In genomic region chr19:5070390-5070789, GRCh38 we compare ENCODE assay signal across 14 cellular contexts.
A peak's percentile ranks its signal among the peaks of the same experiment; 100 is the strongest.
DNase-seq lines count a peak whose midpoint lies in the region; ATAC-seq and TF ChIP-seq lines count a peak whose summit lies in the region.
"Had no signal": no experiment of that assay in that cellular context is flagged by ENCODE, and none has a peak within 500 bp of the region (broad histone marks: within the 10 kb centered on the region; RNA-seq: fewer than 3 reads in every experiment).

No MANE protein-coding gene starts in this region.

- ATAC-seq in stimulated activated memory B cell treated with anti-CD40 and anti-IgM and Interleukin-4, amounts not matched to agents 10 μg/mL and 1 μg/mL and 100 μg/mL, for 72 hours: no peak
- ATAC-seq in GM21786 (IDR thresholded peaks at IDR 0.05; ENCODE audit: unreplicated experiment): no peak
- no peak for ATAC-seq in HG02642 (IDR thresholded peaks at IDR 0.05; ENCODE audit: poor library complexity, unreplicated experiment)
- ATAC-seq: CD8-positive, alpha-beta T cell had no signal

- peak overlapping the region in 4 of 11 experiments; percentile 2 to 66 (median 42); a peak in 4 of 22 replicates for H3K9ac ChIP-seq in BLaER1 treated with 17β-estradiol and CSF1 and Interleukin-3, amounts not matched to agents 10 nM and 100 nM
- no peak overlapping the region for H3K9ac ChIP-seq in endodermal cell (ENCODE audit: extremely low read depth, low read length, poor library complexity, severe bottlenecking)
- no peak overlapping the region for H3K9ac ChIP-seq in mammary epithelial cell (ENCODE audit: insufficient read depth, low read length)
- H3K9ac ChIP-seq: KMS-11 had no signal

- intact Hi-C loops in mammary epithelial cell (cut with micrococcal nuclease): no loop called here

- H3K27ac ChIP-seq in BLaER1 treated with 17β-estradiol and CSF1 and Interleukin-3, amounts not matched to agents 10 nM and 100 nM: peak overlapping the region in 3 of 11 experiments; percentile 25 to 73 (median 31); a peak in 3 of 22 replicates
- H3K27ac ChIP-seq in endodermal cell (ENCODE audit: low read depth, low read length) (no peak overlapping the region), mammary epithelial cell (ENCODE audit: insufficient read depth, low read depth, low read length) (no peak overlapping the region)
- H3K27ac ChIP-seq: KMS-11 had no signal

- H2AFZ ChIP-seq in mammary epithelial cell (ENCODE audit: low read depth, low read length): no peak overlapping the region

- CTCF ChIA-PET in mammary epithelial cell (lab: Charles Lee; ENCODE audit: low non-redundant PET): interaction anchor here (0.6 kb wide), 1 partner anchor 219 kb away, joined by 3 read pairs; no protein-coding TSS in a partner anchor

- H3K27ac Mint-ChIP-seq in endodermal cell: peak overlapping the region; percentile 21
- peak overlapping the region; percentile 71 for H3K27ac Mint-ChIP-seq in stimulated activated memory B cell treated with anti-CD40 and anti-IgM and Interleukin-4, amounts not matched to agents 10 μg/mL and 1 μg/mL and 100 μg/mL, for 72 hours
- no peak overlapping the region for H3K27ac Mint-ChIP-seq in type B pancreatic cell
- H3K27ac Mint-ChIP-seq: CD8-positive, alpha-beta T cell had no signal

- peaks cover 60 to 77% (median 75%) of the 10 kb centered on the region in 10 experiments for H3K4me1 ChIP-seq in BLaER1 treated with 17β-estradiol and CSF1 and Interleukin-3, amounts not matched to agents 10 nM and 100 nM
- peaks cover 27% of the 10 kb centered on the region for H3K4me1 ChIP-seq in HAP-1
- H3K4me1 ChIP-seq in endodermal cell (ENCODE audit: control insufficient read depth, insufficient read depth, low read length): no peaks in the 10 kb centered on the region
- H3K4me1 ChIP-seq in mammary epithelial cell (ENCODE audit: insufficient read depth, low read length): no peaks in the 10 kb centered on the region

- no peaks in the 10 kb centered on the region for H3K79me2 ChIP-seq in mammary epithelial cell (ENCODE audit: insufficient read depth, low read length)

- H3K4me1 Mint-ChIP-seq in endodermal cell (peaks cover 3% of the 10 kb centered on the region), type B pancreatic cell (ENCODE audit: unreplicated experiment) (peaks cover 21% of the 10 kb centered on the region)
- H3K4me1 Mint-ChIP-seq in stimulated activated memory B cell treated with anti-CD40 and anti-IgM and Interleukin-4, amounts not matched to agents 10 μg/mL and 1 μg/mL and 100 μg/mL, for 72 hours: peaks cover 45% of the 10 kb centered on the region

- TF ChIP-seq CTCF in endodermal cell (conservative IDR thresholded peaks at IDR 0.05) (no peak), type B pancreatic cell (conservative IDR thresholded peaks at IDR 0.05) (no peak), mammary epithelial cell (conservative IDR thresholded peaks at IDR 0.05 in 1 of 2, IDR thresholded peaks at IDR 0.05 in 1 of 2; ENCODE audit: extremely low read depth in 1 of 2, insufficient read depth in 1 of 2, low read depth in 1 of 2, low read length in 2 of 2) (no peak)

- H3K9me3 ChIP-seq in BLaER1 treated with 17β-estradiol and CSF1 and Interleukin-3, amounts not matched to agents 10 nM and 100 nM (replicated peaks in 1 of 11): no peaks in the 10 kb centered on the region
- H3K9me3 ChIP-seq in HAP-1 (no peaks in the 10 kb centered on the region), endodermal cell (ENCODE audit: control insufficient read depth, low read length) (no peaks in the 10 kb centered on the region), mammary epithelial cell (replicated peaks; ENCODE audit: insufficient read depth, low read length) (no peaks in the 10 kb centered on the region)

- dilution Hi-C loops in mammary epithelial cell (cut with HindIII; ENCODE audit: low sequenced_read_pairs): no loop called here

- peaks cover 0 to 39% (median 26%) of the 10 kb centered on the region in 11 experiments; a peak in 11 of 22 replicates for H3K27me3 ChIP-seq in BLaER1 treated with 17β-estradiol and CSF1 and Interleukin-3, amounts not matched to agents 10 nM and 100 nM
- no peaks in the 10 kb centered on the region for H3K27me3 ChIP-seq in HAP-1 (ENCODE audit: low read depth)
- no peaks in the 10 kb centered on the region for H3K27me3 ChIP-seq in endodermal cell (ENCODE audit: control insufficient read depth, insufficient read depth, low read length, poor library complexity, severe bottlenecking)
- H3K27me3 ChIP-seq in mammary epithelial cell (ENCODE audit: insufficient read depth, low read length): no peaks in the 10 kb centered on the region

- WGBS in endodermal cell (ENCODE audit: insufficient coverage in 1 of 2, insufficient read length in 1 of 2), 2 experiments: 92 to 94% methylated on average over 13 to 14 of the region's 14 CpGs
- WGBS in mammary epithelial cell (ENCODE audit: low coverage, missing lambda C conversion rate): 97% methylated on average over 7 of the region's 14 CpGs

- H3K36me3 Mint-ChIP-seq in endodermal cell (ENCODE audit: low read depth) (peaks cover 7% of the 10 kb centered on the region), type B pancreatic cell (no peaks in the 10 kb centered on the region)
- no peaks in the 10 kb centered on the region for H3K36me3 Mint-ChIP-seq in stimulated activated memory B cell treated with anti-CD40 and anti-IgM and Interleukin-4, amounts not matched to agents 10 μg/mL and 1 μg/mL and 100 μg/mL, for 72 hours

- H3K4me2 ChIP-seq in BLaER1 treated with 17β-estradiol and CSF1 and Interleukin-3, amounts not matched to agents 10 nM and 100 nM: peak overlapping the region; percentile 73 to 99 (median 94)
- H3K4me2 ChIP-seq in mammary epithelial cell (ENCODE audit: insufficient read depth, low read depth, low read length): no peak overlapping the region
- H3K4me2 ChIP-seq: KMS-11 had no signal

- H3K27me3 Mint-ChIP-seq in endodermal cell (ENCODE audit: insufficient read depth) (no peaks in the 10 kb centered on the region), type B pancreatic cell (no peaks in the 10 kb centered on the region)
- H3K27me3 Mint-ChIP-seq in stimulated activated memory B cell treated with anti-CD40 and anti-IgM and Interleukin-4, amounts not matched to agents 10 μg/mL and 1 μg/mL and 100 μg/mL, for 72 hours: no peaks in the 10 kb centered on the region

- DNase-seq in HAP-1 (ENCODE audit: low spot score in 2 of 2) (peak; percentile 18 to 42), endodermal cell (no peak), type B pancreatic cell (ENCODE audit: extremely low spot score, unreplicated experiment) (no peak), mammary epithelial cell (no peak)
- DNase-seq: ACHN; Calu3; CD8-positive, alpha-beta T cell; DMS79 treated with DMSO at 0.1 percent for 48 hours; GF-D8 had no signal

- BruUV-seq in mammary epithelial cell (replicated peaks; lab: Mats Ljungman, UMichigan): no TSS peak

- H3K36me3 ChIP-seq in BLaER1 treated with 17β-estradiol and CSF1 and Interleukin-3, amounts not matched to agents 10 nM and 100 nM: peaks cover 11 to 75% (median 34%) of the 10 kb centered on the region in 11 experiments; a peak in 19 of 22 replicates
- H3K36me3 ChIP-seq in HAP-1 (replicated peaks): no peaks in the 10 kb centered on the region
- H3K36me3 ChIP-seq in endodermal cell (ENCODE audit: control insufficient read depth, insufficient read depth, low read length): peaks cover 4% of the 10 kb centered on the region
- H3K36me3 ChIP-seq in mammary epithelial cell (ENCODE audit: insufficient read depth, low read length): peaks cover 3% of the 10 kb centered on the region

- H3K4me3 ChIP-seq in BLaER1 treated with 17β-estradiol and CSF1 and Interleukin-3, amounts not matched to agents 10 nM and 100 nM: peak overlapping the region in 4 of 10 experiments; percentile 21 to 40 (median 28); a peak in 3 of 20 replicates
- H3K4me3 ChIP-seq in HAP-1 (no peak overlapping the region), endodermal cell (ENCODE audit: low read length) (no peak overlapping the region), mammary epithelial cell (replicated peaks in 1 of 3; ENCODE audit: insufficient read depth in 1 of 3, low read depth in 2 of 3, low read length in 3 of 3) (no peak overlapping the region)

- in situ Hi-C loops in HAP-1 (cut with MboI; ENCODE audit: low sequenced_read_pairs): no loop called here
- in situ Hi-C loops in mammary epithelial cell (cut with MboI; ENCODE audit: low sequenced_read_pairs in 2 of 2): no loop called here

- H3K4me3 Mint-ChIP-seq in endodermal cell (no peak overlapping the region), type B pancreatic cell (no peak overlapping the region)
- H3K4me3 Mint-ChIP-seq in stimulated activated memory B cell treated with anti-CD40 and anti-IgM and Interleukin-4, amounts not matched to agents 10 μg/mL and 1 μg/mL and 100 μg/mL, for 72 hours: peak overlapping the region; percentile 58
- H3K4me3 Mint-ChIP-seq: CD8-positive, alpha-beta T cell had no signal

- no peaks in the 10 kb centered on the region for H3K9me3 Mint-ChIP-seq in endodermal cell
- H3K9me3 Mint-ChIP-seq in stimulated activated memory B cell treated with anti-CD40 and anti-IgM and Interleukin-4, amounts not matched to agents 10 μg/mL and 1 μg/mL and 100 μg/mL, for 72 hours: no peaks in the 10 kb centered on the region
- H3K9me3 Mint-ChIP-seq in type B pancreatic cell: no peaks in the 10 kb centered on the region
- H3K9me3 Mint-ChIP-seq: CD8-positive, alpha-beta T cell had no signal

- H4K20me1 ChIP-seq in BLaER1 treated with 17β-estradiol and CSF1 and Interleukin-3, amounts not matched to agents 10 nM and 100 nM: peaks cover 95 to 100% (median 100%) of the 10 kb centered on the region in 11 experiments
- no peaks in the 10 kb centered on the region for H4K20me1 ChIP-seq in mammary epithelial cell (ENCODE audit: insufficient read depth, low read length)

Comparison
In these comparisons a context has a peak if more than half of its experiments do, and no peak if none do; other contexts are left out.
1. DNase-seq: peak in HAP-1 (2 of 2); none in endodermal cell (single experiment), type B pancreatic cell (single experiment) and mammary epithelial cell (single experiment).